Comparison of ENCODE assay signal across 20 cellular contexts in genomic region chr4:80271806-80272205, GRCh38. TPM values are rescaled to one million over a fixed set of nuclear protein-coding genes. Genes with fewer than 3 reads are reported as not detected.
"Had no signal": no experiment of that assay in that cellular context is flagged by ENCODE, and none has a peak within 500 bp of the region (broad histone marks: within the 10 kb centered on the region; RNA-seq: fewer than 3 reads in every experiment).

No MANE protein-coding gene starts in this region.

- H3K4me1 ChIP-seq: pancreas had no signal

- H3K9me3 Mint-ChIP-seq: activated B cell treated with CpG ODN at 0.5 μM for 24 hours; activated naive CD8-positive, alpha-beta T cell treated with anti-CD3 and anti-CD28 coated beads, Interleukin-2, amount 10 ng/mL, durations not matched to agents 7 days and 5 days; effector memory CD8-positive, alpha-beta T cell; neural progenitor cell; stimulated activated naive CD8-positive, alpha-beta T cell treated with anti-CD3 and anti-CD28 coated beads, Interleukin-15, amount 100 ng/mL, for 72 hours had no signal

- H3K4me3 ChIP-seq: hepatocyte, left lung, neural progenitor cell, pancreas, sigmoid colon, testis, upper lobe of right lung had no signal

- H3K79me2 ChIP-seq: hepatocyte had no signal

- H3K36me3 ChIP-seq: left lung, neural progenitor cell, pancreas, sigmoid colon, upper lobe of right lung had no signal

- H3K9ac ChIP-seq: neural progenitor cell had no signal

- H2AFZ ChIP-seq: hepatocyte, neural progenitor cell had no signal

- H3K36me3 Mint-ChIP-seq: activated naive CD8-positive, alpha-beta T cell treated with anti-CD3 and anti-CD28 coated beads, Interleukin-2, amount 10 ng/mL, durations not matched to agents 7 days and 5 days; naive B cell; neural progenitor cell had no signal

- H3K27ac Mint-ChIP-seq: activated B cell treated with CpG ODN at 0.5 μM for 24 hours; activated naive CD8-positive, alpha-beta T cell treated with anti-CD3 and anti-CD28 coated beads, Interleukin-2, amount 10 ng/mL, durations not matched to agents 7 days and 5 days; effector memory CD8-positive, alpha-beta T cell; naive B cell; neural progenitor cell; stimulated activated naive CD8-positive, alpha-beta T cell treated with anti-CD3 and anti-CD28 coated beads, Interleukin-15, amount 100 ng/mL, for 72 hours had no signal

- H3K27ac ChIP-seq: hepatocyte, left lung, neural progenitor cell, pancreas, sigmoid colon, testis, upper lobe of right lung had no signal

- H3K4me2 ChIP-seq: hepatocyte, neural progenitor cell had no signal

- H3K4me3 Mint-ChIP-seq: activated B cell treated with CpG ODN at 0.5 μM for 24 hours; activated naive CD8-positive, alpha-beta T cell treated with anti-CD3 and anti-CD28 coated beads, Interleukin-2, amount 10 ng/mL, durations not matched to agents 7 days and 5 days; effector memory CD8-positive, alpha-beta T cell; naive B cell; neural progenitor cell; stimulated activated naive CD8-positive, alpha-beta T cell treated with anti-CD3 and anti-CD28 coated beads, Interleukin-15, amount 100 ng/mL, for 72 hours had no signal

- H3K9me3 ChIP-seq: left lung, pancreas, sigmoid colon, testis, upper lobe of right lung had no signal

- DNase-seq: activated B cell treated with CpG ODN at 0.5 μM for 24 hours; activated CD4-positive, alpha-beta T cell treated with anti-CD3 and anti-CD28 coated beads for 48 hours; activated CD8-positive, alpha-beta memory T cell treated with anti-CD3 and anti-CD28 coated beads for 24 hours; activated naive CD8-positive, alpha-beta T cell treated with anti-CD3 and anti-CD28 coated beads, Interleukin-2, amount 10 ng/mL, durations not matched to agents 7 days and 5 days; aorta; dermis blood vessel endothelial cell; effector memory CD8-positive, alpha-beta T cell; kidney; left lung; mammary epithelial cell; naive B cell; pancreas; sigmoid colon; stimulated activated CD4-positive, alpha-beta T cell treated with anti-CD3 and anti-CD28 coated beads, Interleukin-1b, Interleukin-23, amount 100 ng/mL, for 48 hours; stimulated activated naive CD8-positive, alpha-beta T cell treated with anti-CD3 and anti-CD28 coated beads, Interleukin-15, amount 100 ng/mL, for 72 hours; T-helper 2 cell; testis; upper lobe of right lung had no signal

- ATAC-seq: effector memory CD8-positive, alpha-beta T cell; left lung; pancreas; stimulated activated naive CD8-positive, alpha-beta T cell treated with anti-CD3 and anti-CD28 coated beads, Interleukin-15, amount 100 ng/mL, for 72 hours; upper lobe of right lung had no signal

RNA-seq across cellular contexts. Expression of gene FGF5, which starts 5.3 kb away (rescaled TPM):
- total RNA-seq: activated B cell treated with CpG ODN at 0.5 μM for 24 hours; activated naive CD8-positive, alpha-beta T cell treated with anti-CD3 and anti-CD28 coated beads, Interleukin-2, amount 10 ng/mL, durations not matched to agents 7 days and 5 days; hepatocyte; pancreas; testis; upper lobe of right lung had no signal
- polyA plus RNA-seq: aorta, pancreas had no signal
